Comparison of ENCODE assay signal across 1 cellular context in genomic region chr11:724063-724732, GRCh38.
TF ChIP-seq lines count a peak whose summit lies in the region.

No MANE protein-coding gene starts in this region.

TF ChIP-seq in HEK293, 187 proteins besides CTCF, POLR2A, EP300 and RAD21 (continued from another document):
- TF ChIP-seq PBX3 (CRISPR knock-in tag; IDR thresholded peaks at IDR 0.05) (0 out of 2 replicates have a peak, but pooled peaks have one; percentile 39), KLF9 (tag by site-specific recombination; IDR thresholded peaks at IDR 0.05; ENCODE audit: low read depth) (peak; percentile 74)
